Comparison of ENCODE assay signal across 26 cellular contexts in the genomic region with DNA sequence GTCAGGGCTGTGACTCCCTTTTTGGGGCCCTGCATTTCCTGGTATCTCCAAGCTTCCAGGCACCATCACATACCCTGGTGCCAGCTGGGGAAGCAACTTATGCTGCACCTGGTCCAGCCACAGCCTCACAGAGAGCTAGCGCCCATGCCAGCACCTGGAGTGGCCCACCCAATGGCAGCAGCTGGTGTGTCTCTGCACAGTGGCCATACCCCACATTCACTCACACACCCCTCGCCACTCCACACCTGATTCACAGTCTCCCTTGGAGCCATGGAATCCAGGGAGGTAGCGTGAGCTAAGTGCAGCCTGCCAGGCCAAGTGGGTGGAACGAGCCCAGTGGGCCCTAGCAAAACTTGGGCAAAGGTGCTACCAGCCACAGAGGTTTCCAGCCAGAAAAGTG.
"Had no signal": no experiment of that assay in that cellular context is flagged by ENCODE, and none has a peak within 500 bp of the region (broad histone marks: within the 10 kb centered on the region; RNA-seq: fewer than 3 reads in every experiment).

No MANE protein-coding gene starts in this region.

- H3K27ac ChIP-seq: neural progenitor cell, pancreas, psoas muscle, right lobe of liver, sigmoid colon, thoracic aorta, thyroid gland, tibial nerve, upper lobe of right lung, vagina had no signal

- ATAC-seq: naive thymus-derived CD4-positive, alpha-beta T cell; natural killer cell; pancreas; psoas muscle; right cardiac atrium; stimulated activated naive CD8-positive, alpha-beta T cell treated with anti-CD3 and anti-CD28 coated beads, Interleukin-15, amount 100 ng/mL, for 72 hours; stimulated activated naive CD8-positive, alpha-beta T cell treated with anti-CD3 and anti-CD28 coated beads, Interleukin-15, Interleukin-2, amounts not matched to agents 100 U/mL and 50 U/mL, for 24 hours had no signal

- H3K27me3 Mint-ChIP-seq: progenitor cell of endocrine pancreas had no signal

- FAIRE-seq: pancreas, small intestine had no signal

- H3K36me3 ChIP-seq: neural progenitor cell, pancreas, right lobe of liver, sigmoid colon, thoracic aorta, thyroid gland, tibial nerve, upper lobe of right lung, vagina had no signal

- DNase-seq: naive thymus-derived CD4-positive, alpha-beta T cell; natural killer cell; occipital lobe; pancreas; psoas muscle; right lobe of liver; sigmoid colon; small intestine; stimulated activated CD4-positive, alpha-beta T cell treated with anti-CD3 and anti-CD28 coated beads, Interleukin-15, amount 100 ng/mL, for 24 hours; stimulated activated CD4-positive, alpha-beta T cell treated with anti-CD3 and anti-CD28 coated beads, Interleukin-2, amount 100 ng/mL, for 24 hours; stimulated activated CD4-positive, alpha-beta T cell treated with anti-CD3 and anti-CD28 coated beads, Interleukin-2, amount 100 ng/mL, for 48 hours; stimulated activated CD4-positive, alpha-beta T cell treated with anti-CD3 and anti-CD28 coated beads, Interleukin-4, amount 100 ng/mL, for 24 hours; stimulated activated naive CD4-positive, alpha-beta T cell; stimulated activated naive CD8-positive, alpha-beta T cell treated with anti-CD3 and anti-CD28 coated beads, Interleukin-15, amount 100 ng/mL, for 72 hours; stimulated activated naive CD8-positive, alpha-beta T cell treated with anti-CD3 and anti-CD28 coated beads, Interleukin-15, Interleukin-2, amounts not matched to agents 100 U/mL and 50 U/mL, for 24 hours; thyroid gland; upper lobe of right lung had no signal

- H3K4me1 Mint-ChIP-seq: naive thymus-derived CD4-positive, alpha-beta T cell; natural killer cell; nephron; stimulated activated effector memory CD8-positive, alpha-beta T cell treated with anti-CD3 and anti-CD28 coated beads, Interleukin-12 subunit alpha, Interleukin-12 subunit beta, amount 100 ng/mL, for 72 hours; stimulated activated naive CD8-positive, alpha-beta T cell treated with anti-CD3 and anti-CD28 coated beads, Interleukin-15, amount 100 ng/mL, for 72 hours had no signal

- H3K36me3 Mint-ChIP-seq: natural killer cell; neural progenitor cell; stimulated activated effector memory CD8-positive, alpha-beta T cell treated with anti-CD3 and anti-CD28 coated beads, Interleukin-12 subunit alpha, Interleukin-12 subunit beta, amount 100 ng/mL, for 72 hours; type B pancreatic cell had no signal

- H3K4me3 ChIP-seq: neural progenitor cell, pancreas, psoas muscle, right lobe of liver, sigmoid colon, thoracic aorta, thyroid gland, tibial nerve, upper lobe of right lung, vagina had no signal

- H3K27me3 ChIP-seq: neural progenitor cell, pancreas, right lobe of liver, sigmoid colon, thyroid gland, tibial nerve, upper lobe of right lung, vagina had no signal

- H3K9me3 ChIP-seq: pancreas, psoas muscle, right lobe of liver, thoracic aorta, thyroid gland, upper lobe of right lung, vagina had no signal

- H3K9me3 Mint-ChIP-seq: nephron, type B pancreatic cell had no signal

- H3K4me1 ChIP-seq: pancreas, psoas muscle, right lobe of liver, sigmoid colon, thyroid gland, tibial nerve, upper lobe of right lung, vagina had no signal

- H3K4me3 Mint-ChIP-seq: naive thymus-derived CD4-positive, alpha-beta T cell; natural killer cell; nephron; neural progenitor cell; stimulated activated effector memory CD8-positive, alpha-beta T cell treated with anti-CD3 and anti-CD28 coated beads, Interleukin-12 subunit alpha, Interleukin-12 subunit beta, amount 100 ng/mL, for 72 hours; stimulated activated naive CD8-positive, alpha-beta T cell treated with anti-CD3 and anti-CD28 coated beads, Interleukin-15, amount 100 ng/mL, for 72 hours; type B pancreatic cell had no signal

- H3K4me2 ChIP-seq: neural progenitor cell had no signal

- H3K27ac Mint-ChIP-seq: naive thymus-derived CD4-positive, alpha-beta T cell; natural killer cell; nephron; neural progenitor cell; progenitor cell of endocrine pancreas; stimulated activated effector memory CD8-positive, alpha-beta T cell treated with anti-CD3 and anti-CD28 coated beads, Interleukin-12 subunit alpha, Interleukin-12 subunit beta, amount 100 ng/mL, for 72 hours; stimulated activated naive CD8-positive, alpha-beta T cell treated with anti-CD3 and anti-CD28 coated beads, Interleukin-15, amount 100 ng/mL, for 72 hours; type B pancreatic cell had no signal

- H3K9ac ChIP-seq: neural progenitor cell had no signal

- H2AFZ ChIP-seq: neural progenitor cell had no signal
